In the genomic region with DNA sequence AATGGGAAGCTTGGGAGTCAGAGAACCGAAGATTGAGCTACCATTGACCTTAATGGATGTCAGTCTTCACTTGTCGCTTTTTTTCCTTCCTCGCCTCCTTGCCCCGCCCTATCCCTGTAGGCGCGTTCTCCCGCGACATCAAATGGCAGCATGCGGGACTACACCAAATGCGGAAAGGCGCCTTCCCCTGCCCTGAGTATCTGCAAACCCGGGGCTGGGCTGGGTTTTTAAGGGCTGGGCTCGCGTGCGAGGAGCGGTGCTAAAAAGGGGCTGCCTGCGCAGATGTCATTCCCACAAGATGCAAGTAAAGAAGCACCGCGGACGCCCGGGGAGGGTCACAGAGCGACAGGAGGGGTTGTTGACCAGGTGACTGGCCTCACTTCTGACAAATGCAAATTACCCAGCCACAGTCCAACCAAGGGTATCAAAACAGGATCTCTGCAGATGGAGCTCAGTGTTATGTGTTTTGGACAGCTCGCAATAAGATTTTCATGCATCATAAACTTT, we compare ENCODE assay signal across 8 cellular contexts. TPM values are rescaled to one million over a fixed set of nuclear protein-coding genes. Genes with fewer than 3 reads are reported as not detected.
DNase-seq lines count a peak whose midpoint lies in the region; ATAC-seq lines count a peak whose summit lies in the region.

No MANE protein-coding gene starts in this region.

- H3K27me3 ChIP-seq in adipocyte (replicated peaks; ENCODE audit: control insufficient read depth, insufficient read depth, low read length), result peaks cover 3% of the 10 kb centered on the region

- H3K4me3 ChIP-seq in adipocyte (ENCODE audit: low read length) (peak overlapping the region; percentile 76), skin epidermis (peak overlapping the region; percentile 11 to 38 (median 29))

- no peak overlapping the region for H3K9ac ChIP-seq in adipocyte (ENCODE audit: low read length)

- ATAC-seq in HG02981 (IDR thresholded peaks at IDR 0.05; ENCODE audit: unreplicated experiment), result peak; percentile 61

- H3K27ac ChIP-seq in skin epidermis, result peak overlapping the region in 2 of 21 experiments; percentile 23 to 59

- peak; percentile 0 to 6 for DNase-seq in NCI-H2081 (lab: John Stamatoyannopoulos, UW)
- no peak for DNase-seq in NCI-H2081 treated with DMSO at 0.1 percent for 48 hours (lab: John Stamatoyannopoulos, UW)
- DNase-seq in SK-MEL-5 (ENCODE audit: low read depth, low spot score), result peak; percentile 37
- DNase-seq in adipocyte (ENCODE audit: low read depth), result peak; percentile 63
- peak; percentile 59 for DNase-seq in iPS DF 19.7 (ENCODE audit: low read depth, low spot score)
- no peak for DNase-seq in OCI-M2 (lab: John Stamatoyannopoulos, UW; ENCODE audit: unreplicated experiment)

- in situ Hi-C loops in SK-MEL-5 (cut with HindIII; ENCODE audit: low pct_unique_long_range_greater_than_20kb, low sequenced_read_pairs), result no loop called here

- no peaks in the 10 kb centered on the region for H3K9me3 ChIP-seq in adipocyte (ENCODE audit: control insufficient read depth, low read length)

- H3K36me3 ChIP-seq in adipocyte (ENCODE audit: control insufficient read depth, insufficient read depth, low read length, severe bottlenecking), result no peaks in the 10 kb centered on the region

- H3K4me1 ChIP-seq in adipocyte (ENCODE audit: control insufficient read depth, insufficient read depth, low read length), result peaks cover 17% of the 10 kb centered on the region

RNA-seq across cellular contexts. Expression of gene FAM111B, which starts 4.7 kb away (rescaled TPM):
- total RNA-seq in SK-MEL-5 (2014; rRNA removed; shearing (Covaris generic)), result 6.8 and 7.2 TPM in 2 replicates
- polyA plus RNA-seq in SK-MEL-5 (2015; cell fraction: cytosol; rRNA removed), result 3.9 and 4.2 TPM in 2 replicates
- 3.7 and 5.1 TPM in 2 replicates for polyA plus RNA-seq in SK-MEL-5 (2015; cell fraction: nucleus; rRNA removed)

RNA-seq across cellular contexts. Expression of gene GLYATL1B, which starts 16.2 kb away (rescaled TPM):
- total RNA-seq in SK-MEL-5 (2014; rRNA removed; shearing (Covaris generic)), result not detected in 2 replicates
- not detected in 2 replicates for polyA plus RNA-seq in SK-MEL-5 (2015; cell fraction: cytosol; rRNA removed)
- polyA plus RNA-seq in SK-MEL-5 (2015; cell fraction: nucleus; rRNA removed), result not detected in 2 replicates

RNA-seq across cellular contexts. Expression of gene FAM111A, which starts 40.3 kb away (rescaled TPM):
- total RNA-seq in SK-MEL-5 (2014; rRNA removed; shearing (Covaris generic)), result 30.6 and 31.1 TPM in 2 replicates
- polyA plus RNA-seq in SK-MEL-5 (2015; cell fraction: cytosol; rRNA removed), result 19.7 and 21.6 TPM in 2 replicates
- 92.1 and 104 TPM in 2 replicates for polyA plus RNA-seq in SK-MEL-5 (2015; cell fraction: nucleus; rRNA removed)

Comparison
In these comparisons a context has a peak if more than half of its experiments do, and no peak if none do; other contexts are left out.
1. DNase-seq: peak in NCI-H2081 (2 of 2), SK-MEL-5 (single experiment), adipocyte (single experiment) and iPS DF 19.7 (single experiment); none in NCI-H2081 treated with DMSO at 0.1 percent for 48 hours (single experiment) and OCI-M2 (single experiment).